ENCODE assay signal across 23 cellular contexts in the genomic region with DNA sequence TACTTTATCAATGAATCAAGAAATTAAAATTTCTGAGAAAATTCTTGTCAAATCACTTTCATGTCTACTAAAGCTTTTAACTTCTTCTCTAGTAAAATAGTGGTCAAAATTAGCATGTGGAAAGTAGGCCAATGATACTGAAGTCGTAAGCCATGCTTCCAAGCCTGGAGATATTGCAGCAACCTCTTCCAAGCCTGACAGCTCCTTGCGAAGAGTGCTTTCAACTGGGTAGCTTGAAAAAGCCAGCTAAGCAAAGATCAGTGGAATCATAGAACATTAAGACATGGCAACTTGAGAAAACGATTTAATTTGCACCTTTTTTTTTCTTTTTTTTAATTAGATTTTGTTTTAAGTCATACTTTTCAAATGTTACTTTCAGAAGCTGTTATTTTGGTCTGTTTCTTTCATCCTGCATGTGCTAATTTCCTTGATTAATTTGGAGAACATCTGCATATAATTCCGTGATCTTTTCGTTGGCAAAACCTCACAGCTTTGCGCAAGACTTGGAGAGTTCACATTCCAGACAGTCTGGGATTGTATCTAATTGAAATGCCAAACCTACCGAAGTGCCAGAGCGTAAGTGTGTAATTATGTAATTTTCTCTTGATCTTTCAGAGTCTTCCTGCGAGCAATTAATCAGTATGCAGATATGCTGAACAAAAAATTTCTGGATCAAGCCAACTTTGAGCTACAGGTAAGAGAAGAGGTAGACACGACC.
A peak's percentile ranks its signal among the peaks of the same experiment; 100 is the strongest.
DNase-seq lines count a peak whose midpoint lies in the region; ATAC-seq and TF ChIP-seq lines count a peak whose summit lies in the region.
"Had no signal": no experiment of that assay in that cellular context is flagged by ENCODE, and none has a peak within 500 bp of the region (broad histone marks: within the 10 kb centered on the region; RNA-seq: fewer than 3 reads in every experiment).

No MANE protein-coding gene starts in this region.

- H3K79me2 ChIP-seq in GM23338 (replicated peaks; ENCODE audit: insufficient read depth): no peaks in the 10 kb centered on the region
- H3K79me2 ChIP-seq: parathyroid adenoma had no signal

- peaks cover 42% of the 10 kb centered on the region for H3K4me1 Mint-ChIP-seq in GM23338
- H3K4me1 Mint-ChIP-seq: activated B cell treated with CpG ODN at 0.5 μM for 24 hours, immature natural killer cell, naive B cell had no signal

- H4K20me1 ChIP-seq in GM23338 (replicated peaks; ENCODE audit: insufficient read depth): 0 out of 2 replicates have a peak, but pooled peaks cover under 1% of the 10 kb centered on the region
- H4K20me1 ChIP-seq: BLaER1 had no signal

- intact Hi-C loops in upper lobe of right lung (cut with DNase I) (no loop called here), posterior vena cava (cut with DNase I) (no loop called here)

- no peak overlapping the region for H3K4me3 Mint-ChIP-seq in GM23338
- H3K4me3 Mint-ChIP-seq: activated B cell treated with CpG ODN at 0.5 μM for 24 hours, HFFc6, immature natural killer cell had no signal

- H3K9me3 Mint-ChIP-seq in GM23338: no peaks in the 10 kb centered on the region
- H3K9me3 Mint-ChIP-seq: activated B cell treated with CpG ODN at 0.5 μM for 24 hours, HFFc6, immature natural killer cell, naive B cell had no signal

- H3K4me1 ChIP-seq in GM23338 (ENCODE audit: insufficient read depth): no peaks in the 10 kb centered on the region
- H3K4me1 ChIP-seq in upper lobe of right lung: peaks cover 15% of the 10 kb centered on the region

- no peaks in the 10 kb centered on the region for H3K27me3 ChIP-seq in GM23338 (ENCODE audit: insufficient read depth)
- no peaks in the 10 kb centered on the region for H3K27me3 ChIP-seq in upper lobe of right lung
- no peaks in the 10 kb centered on the region for H3K27me3 ChIP-seq in WERI-Rb-1 (ENCODE audit: insufficient read depth, low read depth, severe bottlenecking)
- H3K27me3 ChIP-seq: BLaER1, tibial nerve had no signal

- no peaks in the 10 kb centered on the region for H3K36me3 ChIP-seq in GM23338 (ENCODE audit: insufficient read depth)
- no peaks in the 10 kb centered on the region for H3K36me3 ChIP-seq in upper lobe of right lung
- H3K36me3 ChIP-seq in WERI-Rb-1: no peaks in the 10 kb centered on the region
- H3K36me3 ChIP-seq: BLaER1 had no signal

- H3F3A ChIP-seq in GM23338 (replicated peaks; ENCODE audit: low read depth): no peaks in the 10 kb centered on the region

- H3K27ac ChIP-seq in GM23338 (ENCODE audit: low read depth): no peak overlapping the region
- peak overlapping the region; percentile 0 for H3K27ac ChIP-seq in upper lobe of right lung
- H3K27ac ChIP-seq in WERI-Rb-1: no peak overlapping the region
- H3K27ac ChIP-seq: BLaER1, HL-60, parathyroid adenoma, tibial nerve had no signal

- H3K9me2 ChIP-seq in GM23338 (ENCODE audit: insufficient read depth): no peaks in the 10 kb centered on the region

- H3K4me2 ChIP-seq in GM23338: no peak overlapping the region
- H3K4me2 ChIP-seq: BLaER1 had no signal

- H3K9me3 ChIP-seq in upper lobe of right lung: no peaks in the 10 kb centered on the region
- no peaks in the 10 kb centered on the region for H3K9me3 ChIP-seq in WERI-Rb-1 (ENCODE audit: severe bottlenecking)
- H3K9me3 ChIP-seq: BLaER1, tibial nerve had no signal

- DNase-seq in GM23338 (ENCODE audit: low spot score) (no peak), fibroblast of gingiva (ENCODE audit: low read depth) (peak; percentile 67), iris pigment epithelial cell (ENCODE audit: low read depth) (peak; percentile 12), upper lobe of right lung (no peak), WERI-Rb-1 (no peak), posterior vena cava (ENCODE audit: low spot score) (no peak), NCI-H2196 treated with DMSO at 0.1 percent for 48 hours (lab: John Stamatoyannopoulos, UW; ENCODE audit: unreplicated experiment) (no peak)
- DNase-seq: activated B cell treated with CpG ODN at 0.5 μM for 24 hours; activated CD4-positive, alpha-beta T cell treated with anti-CD3 and anti-CD28 coated beads, Interleukin-2, amount 50 U/mL, for 48 hours; activated naive CD4-positive, alpha-beta T cell; amygdala; HFFc6; immature natural killer cell; naive B cell; NCI-H1105 treated with DMSO at 0.1 percent for 48 hours; stimulated activated naive CD4-positive, alpha-beta T cell had no signal

- no peak for ATAC-seq in GM23338
- ATAC-seq in upper lobe of right lung: peak; percentile 64
- ATAC-seq: esophagus mucosa, SK-N-SH treated with all-trans-retinoic acid at 6 μM for 48 hours had no signal

- no peaks in the 10 kb centered on the region for H3K36me3 Mint-ChIP-seq in GM23338 (ENCODE audit: low read depth)
- H3K36me3 Mint-ChIP-seq: immature natural killer cell, naive B cell had no signal

- H3K27ac Mint-ChIP-seq in GM23338: 0 out of 2 replicates have a peak overlapping the region, but pooled peaks have one; percentile 3
- H3K27ac Mint-ChIP-seq: activated B cell treated with CpG ODN at 0.5 μM for 24 hours, HFFc6, immature natural killer cell had no signal

- no peak for TF ChIP-seq CTCF in GM23338 (conservative IDR thresholded peaks at IDR 0.05; ENCODE audit: low read depth in 2 of 2)
- no peak for TF ChIP-seq CTCF in upper lobe of right lung (IDR thresholded peaks at IDR 0.05)
- no peak for TF ChIP-seq CTCF in WERI-Rb-1 (IDR thresholded peaks at IDR 0.05; ENCODE audit: low read depth, low read length)

- peaks cover 2% of the 10 kb centered on the region for H3K27me3 Mint-ChIP-seq in GM23338 (ENCODE audit: insufficient read depth, low read depth, poor library complexity)
- H3K27me3 Mint-ChIP-seq: activated B cell treated with CpG ODN at 0.5 μM for 24 hours, naive B cell had no signal

- no peak overlapping the region for H3K4me3 ChIP-seq in GM23338
- H3K4me3 ChIP-seq in upper lobe of right lung: no peak overlapping the region
- H3K4me3 ChIP-seq in WERI-Rb-1 (ENCODE audit: low read depth, low read length): no peak overlapping the region
- H3K4me3 ChIP-seq: BLaER1, skin epidermis, tibial nerve had no signal

- no peak overlapping the region for H2AFZ ChIP-seq in GM23338
- H2AFZ ChIP-seq: parathyroid adenoma had no signal

TF ChIP-seq in GM23338, 12 proteins besides CTCF, POLR2A, EP300 and RAD21:
- TF ChIP-seq, protein P1, sequence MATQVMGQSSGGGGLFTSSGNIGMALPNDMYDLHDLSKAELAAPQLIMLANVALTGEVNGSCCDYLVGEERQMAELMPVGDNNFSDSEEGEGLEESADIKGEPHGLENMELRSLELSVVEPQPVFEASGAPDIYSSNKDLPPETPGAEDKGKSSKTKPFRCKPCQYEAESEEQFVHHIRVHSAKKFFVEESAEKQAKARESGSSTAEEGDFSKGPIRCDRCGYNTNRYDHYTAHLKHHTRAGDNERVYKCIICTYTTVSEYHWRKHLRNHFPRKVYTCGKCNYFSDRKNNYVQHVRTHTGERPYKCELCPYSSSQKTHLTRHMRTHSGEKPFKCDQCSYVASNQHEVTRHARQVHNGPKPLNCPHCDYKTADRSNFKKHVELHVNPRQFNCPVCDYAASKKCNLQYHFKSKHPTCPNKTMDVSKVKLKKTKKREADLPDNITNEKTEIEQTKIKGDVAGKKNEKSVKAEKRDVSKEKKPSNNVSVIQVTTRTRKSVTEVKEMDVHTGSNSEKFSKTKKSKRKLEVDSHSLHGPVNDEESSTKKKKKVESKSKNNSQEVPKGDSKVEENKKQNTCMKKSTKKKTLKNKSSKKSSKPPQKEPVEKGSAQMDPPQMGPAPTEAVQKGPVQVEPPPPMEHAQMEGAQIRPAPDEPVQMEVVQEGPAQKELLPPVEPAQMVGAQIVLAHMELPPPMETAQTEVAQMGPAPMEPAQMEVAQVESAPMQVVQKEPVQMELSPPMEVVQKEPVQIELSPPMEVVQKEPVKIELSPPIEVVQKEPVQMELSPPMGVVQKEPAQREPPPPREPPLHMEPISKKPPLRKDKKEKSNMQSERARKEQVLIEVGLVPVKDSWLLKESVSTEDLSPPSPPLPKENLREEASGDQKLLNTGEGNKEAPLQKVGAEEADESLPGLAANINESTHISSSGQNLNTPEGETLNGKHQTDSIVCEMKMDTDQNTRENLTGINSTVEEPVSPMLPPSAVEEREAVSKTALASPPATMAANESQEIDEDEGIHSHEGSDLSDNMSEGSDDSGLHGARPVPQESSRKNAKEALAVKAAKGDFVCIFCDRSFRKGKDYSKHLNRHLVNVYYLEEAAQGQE (IDR thresholded peaks at IDR 0.05; ENCODE audit: unreplicated experiment): no peak
- TF ChIP-seq CREB1 (CRISPR knock-in tag; IDR thresholded peaks at IDR 0.05; ENCODE audit: low read depth): no peak
- no peak for TF ChIP-seq NANOG (IDR thresholded peaks at IDR 0.05; ENCODE audit: borderline replicate concordance)
- no peak for TF ChIP-seq EZH2phosphoT487 (IDR thresholded peaks at IDR 0.05; ENCODE audit: unreplicated experiment)
- no peak for TF ChIP-seq ZNF114 (CRISPR knock-in tag; IDR thresholded peaks at IDR 0.05)
- no peak for TF ChIP-seq POLR2AphosphoS5 (IDR thresholded peaks at IDR 0.05; ENCODE audit: low read depth)
- TF ChIP-seq JUNB (IDR thresholded peaks at IDR 0.05; ENCODE audit: unreplicated experiment): no peak
- no peak for TF ChIP-seq EZH2 (IDR thresholded peaks at IDR 0.05; ENCODE audit: low read depth, unreplicated experiment)
- no peak for TF ChIP-seq ZNF331 (CRISPR knock-in tag; IDR thresholded peaks at IDR 0.05; ENCODE audit: low read depth)
- no peak for TF ChIP-seq STAT1 (IDR thresholded peaks at IDR 0.05; ENCODE audit: unreplicated experiment)

Comparison
In these comparisons a context has a peak if more than half of its experiments do, and no peak if none do; other contexts are left out.
1. DNase-seq: peak in fibroblast of gingiva (single experiment) and iris pigment epithelial cell (single experiment); none in GM23338 (single experiment), upper lobe of right lung (single experiment), WERI-Rb-1 (single experiment), posterior vena cava (single experiment) and NCI-H2196 treated with DMSO at 0.1 percent for 48 hours (single experiment).